2 cellular contexts compared by ENCODE assay signal in the genomic region with DNA sequence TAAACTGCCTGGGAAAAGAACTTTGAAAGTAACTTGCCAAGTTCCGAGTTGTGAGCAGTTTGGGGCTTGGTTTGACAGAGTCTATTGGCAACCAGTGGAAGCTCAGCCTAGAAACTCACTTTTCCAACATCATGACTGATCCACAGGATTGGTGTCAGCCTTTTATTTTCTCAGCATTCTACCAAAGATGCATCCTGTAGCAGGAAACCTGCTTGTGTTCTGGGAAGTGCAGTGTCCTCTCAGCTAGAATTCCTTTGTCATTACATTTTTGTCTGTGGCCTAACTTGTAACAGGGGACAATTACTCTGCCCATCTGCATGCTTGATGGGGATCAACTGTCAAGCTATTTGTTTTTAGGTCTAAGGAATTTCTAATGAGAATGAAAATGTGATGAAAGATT.
TF ChIP-seq lines count a peak whose summit lies in the region.

No MANE protein-coding gene starts in this region.

TF ChIP-seq in endothelial cell of umbilical vein, 7 proteins besides CTCF, POLR2A, EP300 and RAD21:
- TF ChIP-seq EZH2 (IDR thresholded peaks at IDR 0.05; ENCODE audit: borderline replicate concordance, low read depth, low read length, severe bottlenecking), result no peak
- TF ChIP-seq POLR2AphosphoS5 (IDR thresholded peaks at IDR 0.05; ENCODE audit: insufficient read depth, low read depth, low read length), result peak; percentile 32
- TF ChIP-seq, protein P1, sequence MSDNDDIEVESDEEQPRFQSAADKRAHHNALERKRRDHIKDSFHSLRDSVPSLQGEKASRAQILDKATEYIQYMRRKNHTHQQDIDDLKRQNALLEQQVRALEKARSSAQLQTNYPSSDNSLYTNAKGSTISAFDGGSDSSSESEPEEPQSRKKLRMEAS (IDR thresholded peaks at IDR 0.05; ENCODE audit: insufficient read depth, insufficient read length), result no peak
- TF ChIP-seq JUN (IDR thresholded peaks at IDR 0.05; ENCODE audit: borderline replicate concordance, insufficient read depth, insufficient read length, low read depth), result peak; percentile 74
- no peak for TF ChIP-seq GATA2 (IDR thresholded peaks at IDR 0.05; ENCODE audit: insufficient read depth, insufficient read length, low read depth, low read length)
- no peak for TF ChIP-seq FOS (IDR thresholded peaks at IDR 0.05; ENCODE audit: borderline replicate concordance, insufficient read depth, low read length)
- TF ChIP-seq MYC (IDR thresholded peaks at IDR 0.05; ENCODE audit: low read depth, low read length), result no peak

TF ChIP-seq in HepG2, 621 proteins besides CTCF, POLR2A, EP300 and RAD21:
- TF ChIP-seq ZNF678 (CRISPR knock-in tag; IDR thresholded peaks at IDR 0.05), result no peak
- TF ChIP-seq, protein P2, sequence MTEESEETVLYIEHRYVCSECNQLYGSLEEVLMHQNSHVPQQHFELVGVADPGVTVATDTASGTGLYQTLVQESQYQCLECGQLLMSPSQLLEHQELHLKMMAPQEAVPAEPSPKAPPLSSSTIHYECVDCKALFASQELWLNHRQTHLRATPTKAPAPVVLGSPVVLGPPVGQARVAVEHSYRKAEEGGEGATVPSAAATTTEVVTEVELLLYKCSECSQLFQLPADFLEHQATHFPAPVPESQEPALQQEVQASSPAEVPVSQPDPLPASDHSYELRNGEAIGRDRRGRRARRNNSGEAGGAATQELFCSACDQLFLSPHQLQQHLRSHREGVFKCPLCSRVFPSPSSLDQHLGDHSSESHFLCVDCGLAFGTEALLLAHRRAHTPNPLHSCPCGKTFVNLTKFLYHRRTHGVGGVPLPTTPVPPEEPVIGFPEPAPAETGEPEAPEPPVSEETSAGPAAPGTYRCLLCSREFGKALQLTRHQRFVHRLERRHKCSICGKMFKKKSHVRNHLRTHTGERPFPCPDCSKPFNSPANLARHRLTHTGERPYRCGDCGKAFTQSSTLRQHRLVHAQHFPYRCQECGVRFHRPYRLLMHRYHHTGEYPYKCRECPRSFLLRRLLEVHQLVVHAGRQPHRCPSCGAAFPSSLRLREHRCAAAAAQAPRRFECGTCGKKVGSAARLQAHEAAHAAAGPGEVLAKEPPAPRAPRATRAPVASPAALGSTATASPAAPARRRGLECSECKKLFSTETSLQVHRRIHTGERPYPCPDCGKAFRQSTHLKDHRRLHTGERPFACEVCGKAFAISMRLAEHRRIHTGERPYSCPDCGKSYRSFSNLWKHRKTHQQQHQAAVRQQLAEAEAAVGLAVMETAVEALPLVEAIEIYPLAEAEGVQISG (CRISPR knock-in tag; IDR thresholded peaks at IDR 0.05), result no peak
- no peak for TF ChIP-seq ZNF30 (CRISPR knock-in tag; IDR thresholded peaks at IDR 0.05)
- TF ChIP-seq ADNP (CRISPR knock-in tag; IDR thresholded peaks at IDR 0.05), result no peak
- no peak for TF ChIP-seq ZNF451 (CRISPR knock-in tag; IDR thresholded peaks at IDR 0.05)
- TF ChIP-seq, protein P3, sequence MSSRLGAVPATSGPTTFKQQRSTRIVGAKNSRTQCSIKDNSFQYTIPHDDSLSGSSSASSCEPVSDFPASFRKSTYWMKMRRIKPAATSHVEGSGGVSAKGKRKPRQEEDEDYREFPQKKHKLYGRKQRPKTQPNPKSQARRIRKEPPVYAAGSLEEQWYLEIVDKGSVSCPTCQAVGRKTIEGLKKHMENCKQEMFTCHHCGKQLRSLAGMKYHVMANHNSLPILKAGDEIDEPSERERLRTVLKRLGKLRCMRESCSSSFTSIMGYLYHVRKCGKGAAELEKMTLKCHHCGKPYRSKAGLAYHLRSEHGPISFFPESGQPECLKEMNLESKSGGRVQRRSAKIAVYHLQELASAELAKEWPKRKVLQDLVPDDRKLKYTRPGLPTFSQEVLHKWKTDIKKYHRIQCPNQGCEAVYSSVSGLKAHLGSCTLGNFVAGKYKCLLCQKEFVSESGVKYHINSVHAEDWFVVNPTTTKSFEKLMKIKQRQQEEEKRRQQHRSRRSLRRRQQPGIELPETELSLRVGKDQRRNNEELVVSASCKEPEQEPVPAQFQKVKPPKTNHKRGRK (CRISPR knock-in tag; IDR thresholded peaks at IDR 0.05), result no peak
- TF ChIP-seq ZNF644 (CRISPR knock-in tag; IDR thresholded peaks at IDR 0.05; ENCODE audit: low read depth), result no peak
- no peak for TF ChIP-seq ZNF737 (CRISPR knock-in tag; IDR thresholded peaks at IDR 0.05; ENCODE audit: borderline replicate concordance)
- no peak for TF ChIP-seq ATF1 (CRISPR knock-in tag; IDR thresholded peaks at IDR 0.05)
- TF ChIP-seq, protein P4, sequence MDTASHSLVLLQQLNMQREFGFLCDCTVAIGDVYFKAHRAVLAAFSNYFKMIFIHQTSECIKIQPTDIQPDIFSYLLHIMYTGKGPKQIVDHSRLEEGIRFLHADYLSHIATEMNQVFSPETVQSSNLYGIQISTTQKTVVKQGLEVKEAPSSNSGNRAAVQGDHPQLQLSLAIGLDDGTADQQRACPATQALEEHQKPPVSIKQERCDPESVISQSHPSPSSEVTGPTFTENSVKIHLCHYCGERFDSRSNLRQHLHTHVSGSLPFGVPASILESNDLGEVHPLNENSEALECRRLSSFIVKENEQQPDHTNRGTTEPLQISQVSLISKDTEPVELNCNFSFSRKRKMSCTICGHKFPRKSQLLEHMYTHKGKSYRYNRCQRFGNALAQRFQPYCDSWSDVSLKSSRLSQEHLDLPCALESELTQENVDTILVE (CRISPR knock-in tag; IDR thresholded peaks at IDR 0.05), result no peak
- TF ChIP-seq, protein P5, sequence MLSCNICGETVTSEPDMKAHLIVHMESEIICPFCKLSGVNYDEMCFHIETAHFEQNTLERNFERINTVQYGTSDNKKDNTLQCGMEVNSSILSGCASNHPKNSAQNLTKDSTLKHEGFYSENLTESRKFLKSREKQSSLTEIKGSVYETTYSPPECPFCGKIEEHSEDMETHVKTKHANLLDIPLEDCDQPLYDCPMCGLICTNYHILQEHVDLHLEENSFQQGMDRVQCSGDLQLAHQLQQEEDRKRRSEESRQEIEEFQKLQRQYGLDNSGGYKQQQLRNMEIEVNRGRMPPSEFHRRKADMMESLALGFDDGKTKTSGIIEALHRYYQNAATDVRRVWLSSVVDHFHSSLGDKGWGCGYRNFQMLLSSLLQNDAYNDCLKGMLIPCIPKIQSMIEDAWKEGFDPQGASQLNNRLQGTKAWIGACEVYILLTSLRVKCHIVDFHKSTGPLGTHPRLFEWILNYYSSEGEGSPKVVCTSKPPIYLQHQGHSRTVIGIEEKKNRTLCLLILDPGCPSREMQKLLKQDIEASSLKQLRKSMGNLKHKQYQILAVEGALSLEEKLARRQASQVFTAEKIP (CRISPR knock-in tag; IDR thresholded peaks at IDR 0.05; ENCODE audit: borderline replicate concordance), result no peak
- TF ChIP-seq, protein P6, sequence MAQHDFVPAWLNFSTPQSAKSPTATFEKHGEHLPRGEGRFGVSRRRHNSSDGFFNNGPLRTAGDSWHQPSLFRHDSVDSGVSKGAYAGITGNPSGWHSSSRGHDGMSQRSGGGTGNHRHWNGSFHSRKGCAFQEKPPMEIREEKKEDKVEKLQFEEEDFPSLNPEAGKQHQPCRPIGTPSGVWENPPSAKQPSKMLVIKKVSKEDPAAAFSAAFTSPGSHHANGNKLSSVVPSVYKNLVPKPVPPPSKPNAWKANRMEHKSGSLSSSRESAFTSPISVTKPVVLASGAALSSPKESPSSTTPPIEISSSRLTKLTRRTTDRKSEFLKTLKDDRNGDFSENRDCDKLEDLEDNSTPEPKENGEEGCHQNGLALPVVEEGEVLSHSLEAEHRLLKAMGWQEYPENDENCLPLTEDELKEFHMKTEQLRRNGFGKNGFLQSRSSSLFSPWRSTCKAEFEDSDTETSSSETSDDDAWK (CRISPR knock-in tag; IDR thresholded peaks at IDR 0.05), result no peak
- TF ChIP-seq KDM1A (CRISPR knock-in tag; IDR thresholded peaks at IDR 0.05), result no peak
TF ChIP-seq in HepG2: peak in this region for 0.
